9 cellular contexts compared by ENCODE assay signal in genomic region chr4:11426716-11427115, GRCh38. TPM values are rescaled to one million over a fixed set of nuclear protein-coding genes. Genes with fewer than 3 reads are reported as not detected.
DNase-seq lines count a peak whose midpoint lies in the region; ATAC-seq and TF ChIP-seq lines count a peak whose summit lies in the region.
"Had no signal": no experiment of that assay in that cellular context is flagged by ENCODE, and none has a peak within 500 bp of the region (broad histone marks: within the 10 kb centered on the region; RNA-seq: fewer than 3 reads in every experiment).

No MANE protein-coding gene starts in this region.

- H3K27me3 ChIP-seq in dorsolateral prefrontal cortex = peaks cover 0 to 28% (median 6%) of the 10 kb centered on the region in 45 donors
- peaks cover 9% of the 10 kb centered on the region for H3K27me3 ChIP-seq in mucosa of stomach (ENCODE audit: control insufficient read depth, insufficient read depth, low read length)
- peaks cover 0 to 7% (median 2%) of the 10 kb centered on the region in 4 donors for H3K27me3 ChIP-seq in upper lobe of left lung

- peaks cover 20% of the 10 kb centered on the region for H3K4me1 ChIP-seq in mucosa of stomach (ENCODE audit: control insufficient read depth, insufficient read depth, low read length)
- peaks cover 0 to 26% (median 24%) of the 10 kb centered on the region in 4 donors for H3K4me1 ChIP-seq in upper lobe of left lung

- no peak overlapping the region for H3K27ac Mint-ChIP-seq in activated naive CD8-positive, alpha-beta T cell treated with anti-CD3 and anti-CD28 coated beads, Interleukin-2, amount 50 U/mL, for 24 hours
- H3K27ac Mint-ChIP-seq in activated naive CD8-positive, alpha-beta T cell treated with anti-CD3 and anti-CD28 coated beads for 36 hours = no peak overlapping the region
- H3K27ac Mint-ChIP-seq: activated CD8-positive, alpha-beta memory T cell treated with anti-CD3 and anti-CD28 coated beads, Interleukin-2, amount 10 ng/mL, durations not matched to agents 7 days and 5 days had no signal

- H3K36me3 ChIP-seq in mucosa of stomach (ENCODE audit: control insufficient read depth, insufficient read depth, low read length) = no peaks in the 10 kb centered on the region
- no peaks in the 10 kb centered on the region for H3K36me3 ChIP-seq in upper lobe of left lung

- H3K9me3 Mint-ChIP-seq in activated naive CD8-positive, alpha-beta T cell treated with anti-CD3 and anti-CD28 coated beads, Interleukin-2, amount 50 U/mL, for 24 hours = no peaks in the 10 kb centered on the region
- no peaks in the 10 kb centered on the region for H3K9me3 Mint-ChIP-seq in activated naive CD8-positive, alpha-beta T cell treated with anti-CD3 and anti-CD28 coated beads for 36 hours

- ATAC-seq in activated naive CD8-positive, alpha-beta T cell treated with anti-CD3 and anti-CD28 coated beads, Interleukin-2, amount 50 U/mL, for 24 hours = no peak
- no peak for ATAC-seq in upper lobe of left lung (ENCODE audit: low FRiP score in 2 of 2)
- no peak for ATAC-seq in GM18517 (IDR thresholded peaks at IDR 0.05; ENCODE audit: unreplicated experiment)
- ATAC-seq: activated CD8-positive, alpha-beta memory T cell treated with anti-CD3 and anti-CD28 coated beads, Interleukin-2, amount 10 ng/mL, durations not matched to agents 7 days and 5 days had no signal

- TF ChIP-seq CTCF in dorsolateral prefrontal cortex (IDR thresholded peaks at IDR 0.05 in 54 of 56, conservative IDR thresholded peaks at IDR 0.05 in 2 of 56; ENCODE audit: low read depth in 1 of 56, partially characterized antibody in 56 of 56) = no peak
- TF ChIP-seq CTCF in upper lobe of left lung (IDR thresholded peaks at IDR 0.05) = no peak

- H3K4me1 Mint-ChIP-seq in activated naive CD8-positive, alpha-beta T cell treated with anti-CD3 and anti-CD28 coated beads, Interleukin-2, amount 50 U/mL, for 24 hours = peaks cover 17% of the 10 kb centered on the region
- peaks cover 12% of the 10 kb centered on the region for H3K4me1 Mint-ChIP-seq in activated naive CD8-positive, alpha-beta T cell treated with anti-CD3 and anti-CD28 coated beads for 36 hours

- H3K9ac ChIP-seq in mucosa of stomach (ENCODE audit: low read length) = no peak overlapping the region

- WGBS in upper lobe of left lung, 2 donors = 30 to 57% methylated on average over 10 of the region's 10 CpGs

- no peak for DNase-seq in activated naive CD8-positive, alpha-beta T cell treated with anti-CD3 and anti-CD28 coated beads, Interleukin-2, amount 50 U/mL, for 24 hours
- DNase-seq in activated naive CD8-positive, alpha-beta T cell treated with anti-CD3 and anti-CD28 coated beads for 36 hours = no peak
- DNase-seq in dorsolateral prefrontal cortex (no peak), upper lobe of left lung (no peak), medulla oblongata (ENCODE audit: extremely low spot score) (no peak), SIG-M5 (lab: John Stamatoyannopoulos, UW) (no peak)
- DNase-seq: activated CD8-positive, alpha-beta memory T cell treated with anti-CD3 and anti-CD28 coated beads, Interleukin-2, amount 10 ng/mL, durations not matched to agents 7 days and 5 days had no signal

- intact Hi-C loops in dorsolateral prefrontal cortex (cut with DNase I) = loop anchor here (5.0 to 10.0 kb wide), 2 partner anchors 842 to 844 kb away; no protein-coding TSS in a partner anchor

- no peak for TF ChIP-seq POLR2A in upper lobe of left lung (IDR thresholded peaks at IDR 0.05)

- H3K27ac ChIP-seq in dorsolateral prefrontal cortex (peak overlapping the region in 56 of 59 donors; percentile 7 to 90 (median 79)), upper lobe of left lung (no peak overlapping the region)

- no peak for TF ChIP-seq EP300 in upper lobe of left lung (IDR thresholded peaks at IDR 0.05)

- H3K4me3 ChIP-seq in dorsolateral prefrontal cortex = peak overlapping the region in 58 of 59 donors; percentile 37 to 85 (median 72)
- peak overlapping the region; percentile 4 for H3K4me3 ChIP-seq in mucosa of stomach (ENCODE audit: low read length)
- H3K4me3 ChIP-seq in upper lobe of left lung = peak overlapping the region in 3 of 4 donors; percentile 50 to 64 (median 58)

- H3K27me3 Mint-ChIP-seq in activated naive CD8-positive, alpha-beta T cell treated with anti-CD3 and anti-CD28 coated beads, Interleukin-2, amount 50 U/mL, for 24 hours = peaks cover 37% of the 10 kb centered on the region
- peaks cover 40% of the 10 kb centered on the region for H3K27me3 Mint-ChIP-seq in activated naive CD8-positive, alpha-beta T cell treated with anti-CD3 and anti-CD28 coated beads for 36 hours

- H3K4me3 Mint-ChIP-seq in activated naive CD8-positive, alpha-beta T cell treated with anti-CD3 and anti-CD28 coated beads, Interleukin-2, amount 50 U/mL, for 24 hours = peak overlapping the region; percentile 43
- no peak overlapping the region for H3K4me3 Mint-ChIP-seq in activated naive CD8-positive, alpha-beta T cell treated with anti-CD3 and anti-CD28 coated beads for 36 hours
- H3K4me3 Mint-ChIP-seq: activated CD8-positive, alpha-beta memory T cell treated with anti-CD3 and anti-CD28 coated beads, Interleukin-2, amount 10 ng/mL, durations not matched to agents 7 days and 5 days had no signal

- H3K9me3 ChIP-seq in mucosa of stomach (ENCODE audit: control insufficient read depth, low read length) (no peaks in the 10 kb centered on the region), upper lobe of left lung (no peaks in the 10 kb centered on the region)

- H3K36me3 Mint-ChIP-seq in activated naive CD8-positive, alpha-beta T cell treated with anti-CD3 and anti-CD28 coated beads, Interleukin-2, amount 50 U/mL, for 24 hours (ENCODE audit: low read depth) = no peaks in the 10 kb centered on the region
- no peaks in the 10 kb centered on the region for H3K36me3 Mint-ChIP-seq in activated naive CD8-positive, alpha-beta T cell treated with anti-CD3 and anti-CD28 coated beads for 36 hours
- H3K36me3 Mint-ChIP-seq: activated CD8-positive, alpha-beta memory T cell treated with anti-CD3 and anti-CD28 coated beads, Interleukin-2, amount 10 ng/mL, durations not matched to agents 7 days and 5 days had no signal

RNA-seq across cellular contexts. Expression of gene HS3ST1, which starts 2.0 kb away (rescaled TPM):
- under 1 TPM; 0.04 to 0.33 TPM for total RNA-seq in activated naive CD8-positive, alpha-beta T cell treated with anti-CD3 and anti-CD28 coated beads for 36 hours
- total RNA-seq in dorsolateral prefrontal cortex (10 to 100 TPM in 4 of 120 experiments, 1 to 10 TPM in 116; 1.2 to 13.1 (median 5.2) TPM), upper lobe of left lung (10 to 100 TPM in 2 of 6 donors, 1 to 10 TPM in 4; 3.4 to 13.8 (median 7.2) TPM)

Comparison
In these comparisons a context has a peak if more than half of its experiments do, and no peak if none do; other contexts are left out.
1. H3K27ac ChIP-seq: peak in dorsolateral prefrontal cortex (56 of 59); none in upper lobe of left lung (0 of 4).
2. H3K4me3 ChIP-seq: peak in every context shown above with its lines; median percentile 72 in dorsolateral prefrontal cortex; 58 in upper lobe of left lung; 4 in mucosa of stomach.